Comparison of ENCODE assay signal across 13 cellular contexts in genomic region chr18:35683021-35683420, GRCh38.
"Had no signal": no experiment of that assay in that cellular context is flagged by ENCODE, and none has a peak within 500 bp of the region (broad histone marks: within the 10 kb centered on the region; RNA-seq: fewer than 3 reads in every experiment).

No MANE protein-coding gene starts in this region.

- DNase-seq: activated CD4-positive, alpha-beta memory T cell treated with anti-CD3 and anti-CD28 coated beads for 36 hours; activated gamma-delta T cell; activated T-cell treated with anti-CD3 and anti-CD28 coated beads, Interleukin-2, amount 50 U/mL, for 4 hours; dorsolateral prefrontal cortex; islet precursor cell; left lung; spleen; stimulated activated naive CD4-positive, alpha-beta T cell treated with Interleukin-2 at 50 U/mL for 16 hours; upper lobe of right lung had no signal

- H3K9me3 ChIP-seq: breast epithelium, left lung, right atrium auricular region, spleen, upper lobe of right lung had no signal

- H3K27ac ChIP-seq: foreskin keratinocyte, left lung, right atrium auricular region, spleen, upper lobe of right lung had no signal

- H3K4me3 ChIP-seq: breast epithelium, dorsolateral prefrontal cortex, left lung, right atrium auricular region, spleen, upper lobe of right lung had no signal

- H3K36me3 ChIP-seq: breast epithelium, right atrium auricular region had no signal

- ATAC-seq: activated T-cell treated with anti-CD3 and anti-CD28 coated beads, Interleukin-2, amount 50 U/mL, for 4 hours; esophagus mucosa; foreskin keratinocyte; left lung; upper lobe of right lung had no signal

- H3K4me1 ChIP-seq: foreskin keratinocyte, left lung, right atrium auricular region, spleen, upper lobe of right lung had no signal

- H3K27me3 ChIP-seq: breast epithelium, dorsolateral prefrontal cortex, foreskin keratinocyte, left lung, right atrium auricular region, spleen, upper lobe of right lung had no signal
